26 cellular contexts compared by ENCODE assay signal in genomic region chr3:38608086-38608775, GRCh38. TPM values are rescaled to one million over a fixed set of nuclear protein-coding genes. Genes with fewer than 3 reads are reported as not detected.
"Had no signal": no experiment of that assay in that cellular context is flagged by ENCODE, and none has a peak within 500 bp of the region (broad histone marks: within the 10 kb centered on the region; RNA-seq: fewer than 3 reads in every experiment).

No MANE protein-coding gene starts in this region.

- H3K4me1 Mint-ChIP-seq: activated naive CD4-positive, alpha-beta T cell treated with anti-CD3 and anti-CD28 coated beads, Interleukin-2, amount 10 ng/mL, durations not matched to agents 7 days and 5 days; stimulated activated effector memory CD8-positive, alpha-beta T cell treated with anti-CD3 and anti-CD28 coated beads, Interleukin-12 subunit alpha, Interleukin-12 subunit beta, amount 100 ng/mL, for 72 hours had no signal

- H3K4me1 ChIP-seq: esophagus squamous epithelium, vagina had no signal

- H3K27ac ChIP-seq: epithelial cell of prostate, esophagus squamous epithelium, heart right ventricle, left ventricle myocardium inferior, skin epidermis, thoracic aorta, vagina, VCaP had no signal

- DNase-seq: activated CD4-positive, alpha-beta T cell treated with anti-CD3 and anti-CD28 coated beads for 4 hours; activated CD4-positive, alpha-beta T cell treated with anti-CD3 and anti-CD28 coated beads, Interleukin-2, amount 50 U/mL, for 4 hours; activated gamma-delta T cell; activated naive CD4-positive, alpha-beta T cell treated with anti-CD3 and anti-CD28 coated beads, Interleukin-2, amount 10 ng/mL, durations not matched to agents 7 days and 5 days; amygdala; central memory CD4-positive, alpha-beta T cell; dermis blood vessel endothelial cell; effector CD4-positive, alpha-beta T cell; esophagus squamous epithelium; foreskin melanocyte; heart right ventricle; left ventricle myocardium inferior; mucosa of descending colon; occipital lobe; right cardiac atrium; stimulated activated CD4-positive, alpha-beta T cell treated with anti-CD3 and anti-CD28 coated beads, Interleukin-4, amount 100 ng/mL, for 24 hours had no signal

- H3K4me3 Mint-ChIP-seq: activated naive CD4-positive, alpha-beta T cell treated with anti-CD3 and anti-CD28 coated beads, Interleukin-2, amount 10 ng/mL, durations not matched to agents 7 days and 5 days; stimulated activated effector memory CD8-positive, alpha-beta T cell treated with anti-CD3 and anti-CD28 coated beads, Interleukin-12 subunit alpha, Interleukin-12 subunit beta, amount 100 ng/mL, for 72 hours; stimulated activated naive CD8-positive, alpha-beta T cell treated with anti-CD3 and anti-CD28 coated beads, Interleukin-15, Interleukin-2, amounts not matched to agents 100 ng/mL and 50 ng/mL, for 24 hours; type B pancreatic cell had no signal

- ATAC-seq: heart right ventricle; mucosa of descending colon; right cardiac atrium; stimulated activated effector memory CD8-positive, alpha-beta T cell treated with anti-CD3 and anti-CD28 coated beads, Interleukin-12 subunit alpha, Interleukin-12 subunit beta, amount 100 ng/mL, for 72 hours had no signal

- H3K9me3 ChIP-seq: esophagus squamous epithelium, heart right ventricle, left ventricle myocardium inferior, mucosa of descending colon, thoracic aorta, vagina had no signal

- H3K36me3 Mint-ChIP-seq: activated naive CD4-positive, alpha-beta T cell treated with anti-CD3 and anti-CD28 coated beads, Interleukin-2, amount 10 ng/mL, durations not matched to agents 7 days and 5 days; stimulated activated effector memory CD8-positive, alpha-beta T cell treated with anti-CD3 and anti-CD28 coated beads, Interleukin-12 subunit alpha, Interleukin-12 subunit beta, amount 100 ng/mL, for 72 hours; type B pancreatic cell had no signal

- H3K27ac Mint-ChIP-seq: activated naive CD4-positive, alpha-beta T cell treated with anti-CD3 and anti-CD28 coated beads, Interleukin-2, amount 10 ng/mL, durations not matched to agents 7 days and 5 days; stimulated activated effector memory CD8-positive, alpha-beta T cell treated with anti-CD3 and anti-CD28 coated beads, Interleukin-12 subunit alpha, Interleukin-12 subunit beta, amount 100 ng/mL, for 72 hours; stimulated activated naive CD8-positive, alpha-beta T cell treated with anti-CD3 and anti-CD28 coated beads, Interleukin-15, Interleukin-2, amounts not matched to agents 100 ng/mL and 50 ng/mL, for 24 hours; type B pancreatic cell had no signal

- H3K27me3 Mint-ChIP-seq: stimulated activated naive CD8-positive, alpha-beta T cell treated with anti-CD3 and anti-CD28 coated beads, Interleukin-15, Interleukin-2, amounts not matched to agents 100 ng/mL and 50 ng/mL, for 24 hours had no signal

- H3K4me3 ChIP-seq: esophagus squamous epithelium, heart right ventricle, left ventricle myocardium inferior, mucosa of descending colon, skin epidermis, thoracic aorta, vagina had no signal

- H3K36me3 ChIP-seq: esophagus squamous epithelium, vagina had no signal

- H3K9me3 Mint-ChIP-seq: activated naive CD4-positive, alpha-beta T cell treated with anti-CD3 and anti-CD28 coated beads, Interleukin-2, amount 10 ng/mL, durations not matched to agents 7 days and 5 days; stimulated activated effector memory CD8-positive, alpha-beta T cell treated with anti-CD3 and anti-CD28 coated beads, Interleukin-12 subunit alpha, Interleukin-12 subunit beta, amount 100 ng/mL, for 72 hours; stimulated activated naive CD8-positive, alpha-beta T cell treated with anti-CD3 and anti-CD28 coated beads, Interleukin-15, Interleukin-2, amounts not matched to agents 100 ng/mL and 50 ng/mL, for 24 hours; type B pancreatic cell had no signal

- H3K27me3 ChIP-seq: esophagus squamous epithelium, heart right ventricle, vagina had no signal

RNA-seq across cellular contexts. Expression of gene SCN5A, which starts 41.3 kb away (rescaled TPM):
- total RNA-seq: T-helper 1 cell treated with Interleukin-12 subunit alpha and Interleukin-12 subunit beta and Interleukin-4 antibody, amounts not matched to agents 30 ng/mL and 1 ng/mL, for 36 hours had no signal
- polyA plus RNA-seq: neural cell had no signal
